Comparison of ENCODE assay signal across 11 cellular contexts in genomic region chr22:45248832-45249561, GRCh38. TPM values are rescaled to one million over a fixed set of nuclear protein-coding genes. Genes with fewer than 3 reads are reported as not detected.
DNase-seq lines count a peak whose midpoint lies in the region; ATAC-seq and TF ChIP-seq lines count a peak whose summit lies in the region.
"Had no signal": no experiment of that assay in that cellular context is flagged by ENCODE, and none has a peak within 500 bp of the region (broad histone marks: within the 10 kb centered on the region; RNA-seq: fewer than 3 reads in every experiment).

No MANE protein-coding gene starts in this region.

- H3K4me1 Mint-ChIP-seq in IgD-negative memory B cell = peaks cover 15 to 25% (median 21%) of the 10 kb centered on the region in 3 donors
- H3K4me1 Mint-ChIP-seq: activated CD4-positive, alpha-beta T cell treated with anti-CD3 and anti-CD28 coated beads for 36 hours had no signal

- no peaks in the 10 kb centered on the region for H3K9me3 Mint-ChIP-seq in IgD-negative memory B cell

- H3K4me1 ChIP-seq in HAP-1 = no peaks in the 10 kb centered on the region

- ATAC-seq in GM21515 (IDR thresholded peaks at IDR 0.05; ENCODE audit: unreplicated experiment) (peak; percentile 65), HG02642 (IDR thresholded peaks at IDR 0.05; ENCODE audit: poor library complexity, unreplicated experiment) (no peak)
- ATAC-seq: activated CD4-positive, alpha-beta T cell treated with anti-CD3 and anti-CD28 coated beads for 36 hours had no signal

- no peaks in the 10 kb centered on the region for H3K36me3 ChIP-seq in HAP-1 (replicated peaks)
- H3K36me3 ChIP-seq: adrenal gland had no signal

- DNase-seq in GM13976 (ENCODE audit: low spot score) = peak; percentile 79
- peak; percentile 34 for DNase-seq in kidney tubule cell (ENCODE audit: low spot score)
- DNase-seq in NOMO-1 (lab: John Stamatoyannopoulos, UW; ENCODE audit: unreplicated experiment in 2 of 2) = no peak
- no peak for DNase-seq in hepatic stellate cell (ENCODE audit: low spot score)
- no peak for DNase-seq in HAP-1 (ENCODE audit: low spot score in 2 of 2)
- DNase-seq: activated CD4-positive, alpha-beta T cell treated with anti-CD3 and anti-CD28 coated beads for 36 hours; adrenal gland; COR-L47 had no signal

- no peaks in the 10 kb centered on the region for H3K9me3 ChIP-seq in HAP-1
- H3K9me3 ChIP-seq: adrenal gland had no signal

- H3K27me3 ChIP-seq in HAP-1 (ENCODE audit: low read depth) = no peaks in the 10 kb centered on the region
- H3K27me3 ChIP-seq: adrenal gland had no signal

- in situ Hi-C loops in GM13976 (cut with MboI; ENCODE audit: low sequenced_read_pairs, unreplicated experiment) (no loop called here), HAP-1 (cut with MboI; ENCODE audit: low sequenced_read_pairs) (no loop called here)

- H3K4me3 Mint-ChIP-seq in IgD-negative memory B cell = peak overlapping the region in 3 of 4 donors; percentile 61 to 85 (median 70)
- H3K4me3 Mint-ChIP-seq: activated CD4-positive, alpha-beta T cell treated with anti-CD3 and anti-CD28 coated beads for 36 hours had no signal

- TF ChIP-seq CTCF in GM13976 (IDR thresholded peaks at IDR 0.05; ENCODE audit: borderline replicate concordance, control extremely low read depth, extremely low read depth, insufficient read depth, missing control alignments) = no peak

- peaks cover 3% of the 10 kb centered on the region for H3K27me3 Mint-ChIP-seq in IgD-negative memory B cell
- H3K27me3 Mint-ChIP-seq: activated CD4-positive, alpha-beta T cell treated with anti-CD3 and anti-CD28 coated beads for 36 hours had no signal

- peak overlapping the region in 2 of 3 donors; percentile 84 to 97 for H3K27ac Mint-ChIP-seq in IgD-negative memory B cell
- H3K27ac Mint-ChIP-seq: activated CD4-positive, alpha-beta T cell treated with anti-CD3 and anti-CD28 coated beads for 36 hours had no signal

- no peak overlapping the region for H3K4me3 ChIP-seq in HAP-1
- H3K4me3 ChIP-seq: adrenal gland had no signal

- H3K36me3 Mint-ChIP-seq in IgD-negative memory B cell = no peaks in the 10 kb centered on the region

RNA-seq across cellular contexts. Expression of gene KIAA0930, which starts 8.3 kb away (rescaled TPM):
- polyA plus RNA-seq in IgD-negative memory B cell = 3.3 TPM

RNA-seq across cellular contexts. Expression of gene UPK3A, which starts 35.8 kb away (rescaled TPM):
- polyA plus RNA-seq in IgD-negative memory B cell = 1.5 TPM

Comparison
In these comparisons a context has a peak if more than half of its experiments do, and no peak if none do; other contexts are left out.
1. DNase-seq: peak in GM13976 (single experiment) and kidney tubule cell (single experiment); none in NOMO-1 (0 of 2), hepatic stellate cell (single experiment) and HAP-1 (0 of 2).